Comparison of ENCODE assay signal across 14 cellular contexts in genomic region chr10:104340692-104341091, GRCh38. TPM values are rescaled to one million over a fixed set of nuclear protein-coding genes. Genes with fewer than 3 reads are reported as not detected.
DNase-seq lines count a peak whose midpoint lies in the region; TF ChIP-seq lines count a peak whose summit lies in the region.
"Had no signal": no experiment of that assay in that cellular context is flagged by ENCODE, and none has a peak within 500 bp of the region (broad histone marks: within the 10 kb centered on the region; RNA-seq: fewer than 3 reads in every experiment).

No MANE protein-coding gene starts in this region.

- no TSS peak for BruUV-seq in OCI-LY7 (replicated peaks; lab: Mats Ljungman, UMichigan)

- H3K27ac ChIP-seq in OCI-LY7 (ENCODE audit: low read depth, low read length, poor library complexity, severe bottlenecking) (no peak overlapping the region), caudate nucleus (ENCODE audit: low read depth, low read length) (peak overlapping the region; percentile 86), mesendoderm (ENCODE audit: low read depth, low read length) (no peak overlapping the region), tibial nerve (peak overlapping the region in 3 of 4 donors; percentile 95 to 98 (median 97)), brain microvascular endothelial cell (no peak overlapping the region)

- H2BK15ac ChIP-seq in mesendoderm (replicated peaks; ENCODE audit: low read depth): no peak overlapping the region

- no peak overlapping the region for H2BK120ac ChIP-seq in mesendoderm (ENCODE audit: low read depth, low read length)

- no peak overlapping the region for H3K9ac ChIP-seq in mesendoderm (ENCODE audit: low read length)

- intact Hi-C loops in OCI-LY7 (cut with micrococcal nuclease; ENCODE audit: unreplicated experiment): loop anchor here (10.0 kb wide), 1 partner anchor 426 kb away; the partner anchor contains the start of gene STN1

- DNase-seq in OCI-LY7 (ENCODE audit: low spot score) (no peak), caudate nucleus (lab: John Stamatoyannopoulos, UW) (no peak), mesendoderm (no peak), tibial nerve (ENCODE audit: low spot score in 2 of 2) (no peak), NCI-H524 treated with DMSO at 0.1 percent for 48 hours (lab: John Stamatoyannopoulos, UW) (no peak), brain microvascular endothelial cell (no peak)
- DNase-seq in central memory CD4-positive, alpha-beta T cell: no peak
- DNase-seq: activated CD4-positive, alpha-beta memory T cell treated with anti-CD3 and anti-CD28 coated beads for 36 hours; activated effector memory CD4-positive, alpha-beta T cell treated with anti-CD3 and anti-CD28 coated beads, Interleukin-2, amount 50 U/mL, for 16 hours; GOT3; NCI-H187 treated with DMSO at 0.1 percent for 48 hours; NCI-H82; SHP77 treated with DMSO at 0.1 percent for 48 hours; stimulated activated CD4-positive, alpha-beta T cell treated with anti-CD3 and anti-CD28 coated beads, Interleukin-1b, Interleukin-23, amount 100 ng/mL, for 48 hours had no signal

- no CpG with 5 or more reads among the region's 4 CpGs for WGBS in mesendoderm (ENCODE audit: extremely low coverage, insufficient coverage, low lambda C conversion rate)
- WGBS in tibial nerve, 2 donors: 74 to 83% methylated on average over 4 of the region's 4 CpGs

- CTCF ChIA-PET in OCI-LY7 (lab: Charles Lee; ENCODE audit: unreplicated experiment): no interaction called here

- peaks cover 10% of the 10 kb centered on the region; the same call in 1 of the 2 replicates for H4K20me1 ChIP-seq in OCI-LY7 (ENCODE audit: insufficient read depth, low read length)

- no peak overlapping the region for H4K8ac ChIP-seq in mesendoderm (ENCODE audit: low read depth, low read length)

- peak overlapping the region; percentile 2; the same call in 1 of the 2 replicates for H2AFZ ChIP-seq in OCI-LY7 (ENCODE audit: low read length)

- H3K18ac ChIP-seq in mesendoderm (ENCODE audit: low read length): peak overlapping the region; percentile 54

- H3K9me3 ChIP-seq in OCI-LY7 (ENCODE audit: low read length): no peaks in the 10 kb centered on the region
- no peaks in the 10 kb centered on the region for H3K9me3 ChIP-seq in tibial nerve

- H2BK5ac ChIP-seq in mesendoderm (ENCODE audit: low read length): no peak overlapping the region

- no peaks in the 10 kb centered on the region; the same call in 1 of the 2 replicates for H3K36me3 ChIP-seq in OCI-LY7 (ENCODE audit: insufficient read depth, low read length)
- no peaks in the 10 kb centered on the region for H3K36me3 ChIP-seq in mesendoderm (ENCODE audit: control insufficient read depth, insufficient read depth, low read length)
- H3K36me3 ChIP-seq in tibial nerve: no peaks in the 10 kb centered on the region
- peaks cover 7% of the 10 kb centered on the region for H3K36me3 ChIP-seq in brain microvascular endothelial cell (replicated peaks)

- no peak overlapping the region for H3K23ac ChIP-seq in mesendoderm (ENCODE audit: low read length)

- POLR2A ChIA-PET in OCI-LY7 (lab: Charles Lee): interaction anchor here (0.8 to 1.2 kb wide), 4 partner anchors 9 to 46 kb away, joined by 3 to 5 read pairs (median 4); no protein-coding TSS in a partner anchor

- H3K79me1 ChIP-seq in mesendoderm (ENCODE audit: low read length): peaks cover 4% of the 10 kb centered on the region

- no peak overlapping the region for H2AK5ac ChIP-seq in mesendoderm (ENCODE audit: low read length)

- no peak for TF ChIP-seq POLR2A in tibial nerve (IDR thresholded peaks at IDR 0.05)

- H3K79me2 ChIP-seq in OCI-LY7 (ENCODE audit: insufficient read depth, low read depth, low read length): peaks cover 21% of the 10 kb centered on the region
- peaks cover 22% of the 10 kb centered on the region for H3K79me2 ChIP-seq in mesendoderm (ENCODE audit: control insufficient read depth, insufficient read depth, low read length)

- H3K27me3 ChIP-seq in mesendoderm (ENCODE audit: insufficient read depth, low read length, poor library complexity) (no peaks in the 10 kb centered on the region), tibial nerve (no peaks in the 10 kb centered on the region), brain microvascular endothelial cell (replicated peaks) (no peaks in the 10 kb centered on the region)

- no peak for TF ChIP-seq CTCF in OCI-LY7 (conservative IDR thresholded peaks at IDR 0.05; ENCODE audit: low read length)
- TF ChIP-seq CTCF in tibial nerve (IDR thresholded peaks at IDR 0.05): no peak
- TF ChIP-seq CTCF in brain microvascular endothelial cell (IDR thresholded peaks at IDR 0.05; ENCODE audit: low read depth, low read length, missing control alignments): no peak

- no peak for TF ChIP-seq EP300 in tibial nerve (IDR thresholded peaks at IDR 0.05)

- H3K56ac ChIP-seq in mesendoderm (ENCODE audit: low read length): no peak overlapping the region

- H3K4me3 ChIP-seq in OCI-LY7 (ENCODE audit: low read depth, low read length, poor library complexity, severe bottlenecking) (no peak overlapping the region), mesendoderm (ENCODE audit: low read length) (no peak overlapping the region), tibial nerve (no peak overlapping the region), brain microvascular endothelial cell (ENCODE audit: low read depth, low read length) (no peak overlapping the region)

- in situ Hi-C loops in brain microvascular endothelial cell (cut with HindIII; ENCODE audit: low pct_ligation_motif_present, low sequenced_read_pairs): no loop called here

- H3K4me1 ChIP-seq in OCI-LY7 (ENCODE audit: insufficient read depth, low read length, poor library complexity, severe bottlenecking) (peaks cover 40% of the 10 kb centered on the region), mesendoderm (ENCODE audit: control insufficient read depth, low read depth, low read length) (peaks cover 22% of the 10 kb centered on the region), tibial nerve (peaks cover 0 to 33% (median 9%) of the 10 kb centered on the region in 4 donors)

- H3K4ac ChIP-seq in mesendoderm (ENCODE audit: low read depth, low read length): no peak overlapping the region

- H3K4me2 ChIP-seq in OCI-LY7 (ENCODE audit: low read length) (no peak overlapping the region), mesendoderm (ENCODE audit: low read length) (no peak overlapping the region)

- no peaks in the 10 kb centered on the region for H3K9me2 ChIP-seq in OCI-LY7 (ENCODE audit: insufficient read depth, low read length)

- H4K5ac ChIP-seq in mesendoderm (ENCODE audit: low read length): no peak overlapping the region

RNA-seq across cellular contexts. Expression of gene ITPRIP, which starts 2.4 kb away (rescaled TPM):
- total RNA-seq in OCI-LY7 (2014; rRNA removed; shearing (Covaris generic)): 3.3 and 6.0 TPM in 2 replicates
- total RNA-seq in OCI-LY7 (2022) (18.0 and 19.6 TPM in 2 replicates), tibial nerve (10 to 100 TPM; 22.6 to 58.2 (median 39.9) TPM)
- polyA plus RNA-seq in mesendoderm (2013, experiment 1 of 2): 22.8 TPM
- 22.4 TPM for polyA plus RNA-seq in mesendoderm (2013, experiment 2 of 2)

RNA-seq across cellular contexts. Expression of gene CFAP58, which starts 12.9 kb away (rescaled TPM):
- total RNA-seq in OCI-LY7 (2014; rRNA removed; shearing (Covaris generic)): 0.09 and 0.36 TPM in 2 replicates
- total RNA-seq in OCI-LY7 (2022): 1.5 and 2.0 TPM in 2 replicates
- polyA plus RNA-seq in mesendoderm (2013, experiment 1 of 2): 1.0 TPM
- polyA plus RNA-seq in mesendoderm (2013, experiment 2 of 2): 0.85 TPM
- total RNA-seq in tibial nerve: under 1 TPM in 2 of 4 donors, not detected in 2; 0.20 to 0.21 TPM

Comparison
In these comparisons a context has a peak if more than half of its experiments do, and no peak if none do; other contexts are left out.
1. H3K27ac ChIP-seq: peak in caudate nucleus (single experiment) and tibial nerve (3 of 4); none in OCI-LY7 (single experiment), mesendoderm (single experiment) and brain microvascular endothelial cell (single experiment).